8 cellular contexts compared by ENCODE assay signal in the genomic region with DNA sequence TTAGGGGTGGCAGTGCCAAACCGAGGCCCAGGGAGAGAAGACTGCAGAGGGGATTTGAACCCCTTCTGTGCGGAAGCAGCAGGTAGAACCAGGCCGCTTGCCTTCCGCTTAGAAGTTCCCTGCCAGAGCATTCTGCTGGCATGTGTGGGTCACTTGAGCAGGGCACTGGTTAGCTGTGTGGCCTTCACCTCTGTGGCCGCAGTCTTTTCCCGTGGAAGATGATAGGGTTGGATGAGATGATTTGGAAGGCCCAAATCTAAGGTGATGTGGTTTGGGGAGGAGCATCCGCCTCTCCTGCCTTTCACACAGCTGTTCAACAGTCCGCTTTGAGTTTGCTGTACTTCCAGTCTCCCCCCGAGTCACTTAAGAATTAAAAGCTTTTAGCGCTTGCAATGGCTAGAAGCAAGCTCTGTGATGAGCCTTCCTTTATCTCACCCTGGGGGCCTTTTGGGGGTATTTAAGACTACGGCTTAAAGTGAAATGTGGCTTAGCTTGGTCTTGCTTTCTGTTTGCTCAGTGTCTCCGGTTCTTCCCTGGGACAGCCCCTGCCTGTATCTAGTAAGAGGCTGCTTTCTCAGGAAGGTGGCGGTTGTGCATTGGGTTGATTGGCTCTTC.
A peak's percentile ranks its signal among the peaks of the same experiment; 100 is the strongest.
DNase-seq lines count a peak whose midpoint lies in the region; ATAC-seq and TF ChIP-seq lines count a peak whose summit lies in the region.

No MANE protein-coding gene starts in this region.

- DNase-seq in NCI-H2227 (lab: John Stamatoyannopoulos, UW; ENCODE audit: unreplicated experiment) (peak; percentile 46), globus pallidus (ENCODE audit: low spot score) (peak; percentile 38), retinal pigment epithelial cell (ENCODE audit: low read depth) (no peak), NCI-H1930 (lab: John Stamatoyannopoulos, UW) (no peak), cortex of kidney (lab: John Stamatoyannopoulos, UW) (no peak)
- DNase-seq in activated T-cell treated with anti-CD3 and anti-CD28 coated beads, Interleukin-2, amount 50 U/mL, for 48 hours: peak; percentile 63 to 67

- H3K4me3 ChIP-seq in retinal pigment epithelial cell (ENCODE audit: low read length): peak overlapping the region; percentile 87

- no peak for TF ChIP-seq CTCF in retinal pigment epithelial cell (conservative IDR thresholded peaks at IDR 0.05; ENCODE audit: low read depth, low read length)

- ATAC-seq in GM18502 (IDR thresholded peaks at IDR 0.05; ENCODE audit: poor library complexity, unreplicated experiment) (peak; percentile 30), HG02588 (IDR thresholded peaks at IDR 0.05; ENCODE audit: unreplicated experiment) (peak; percentile 17)

Comparison
In these comparisons a context has a peak if more than half of its experiments do, and no peak if none do; other contexts are left out.
1. DNase-seq: peak in NCI-H2227 (single experiment), activated T-cell treated with anti-CD3 and anti-CD28 coated beads, Interleukin-2, amount 50 U/mL, for 48 hours (2 of 2) and globus pallidus (single experiment); none in retinal pigment epithelial cell (single experiment), NCI-H1930 (0 of 2) and cortex of kidney (single experiment).